In genomic region chr10:100433253-100434240, GRCh38 we compare ENCODE assay signal across 8 cellular contexts. TPM values are rescaled to one million over a fixed set of nuclear protein-coding genes. Genes with fewer than 3 reads are reported as not detected.
DNase-seq lines count a peak whose midpoint lies in the region; ATAC-seq and TF ChIP-seq lines count a peak whose summit lies in the region.

No MANE protein-coding gene starts in this region.

- H3K27ac Mint-ChIP-seq in activated naive CD4-positive, alpha-beta T cell treated with anti-CD3 and anti-CD28 coated beads, Interleukin-2, amount 10 ng/mL, durations not matched to agents 7 days and 5 days: no peak overlapping the region
- peak overlapping the region; percentile 71 for H3K27ac Mint-ChIP-seq in glutamatergic neuron (ENCODE audit: unreplicated experiment)

- TF ChIP-seq CTCF in glutamatergic neuron (IDR thresholded peaks at IDR 0.05; ENCODE audit: partially characterized antibody, unreplicated experiment): peak; percentile 97

- DNase-seq in EH (ENCODE audit: low read depth) (peak; percentile 89), HEK293T (ENCODE audit: extremely low spot score) (peak; percentile 90), NCI-H1417 (lab: John Stamatoyannopoulos, UW) (peak; percentile 76 to 95 (median 92)), glutamatergic neuron (peak; percentile 95), pons (ENCODE audit: low spot score) (peak; percentile 97), ureter (ENCODE audit: low spot score) (peak; percentile 96)
- DNase-seq in activated naive CD4-positive, alpha-beta T cell treated with anti-CD3 and anti-CD28 coated beads, Interleukin-2, amount 10 ng/mL, durations not matched to agents 7 days and 5 days: peak; percentile 98

- H3K36me3 Mint-ChIP-seq in activated naive CD4-positive, alpha-beta T cell treated with anti-CD3 and anti-CD28 coated beads, Interleukin-2, amount 10 ng/mL, durations not matched to agents 7 days and 5 days: no peaks in the 10 kb centered on the region
- no peaks in the 10 kb centered on the region for H3K36me3 Mint-ChIP-seq in glutamatergic neuron (ENCODE audit: unreplicated experiment)

- H3K9me3 Mint-ChIP-seq in activated naive CD4-positive, alpha-beta T cell treated with anti-CD3 and anti-CD28 coated beads, Interleukin-2, amount 10 ng/mL, durations not matched to agents 7 days and 5 days: no peaks in the 10 kb centered on the region
- H3K9me3 Mint-ChIP-seq in glutamatergic neuron (ENCODE audit: unreplicated experiment): peaks cover 1% of the 10 kb centered on the region

- H3K27me3 Mint-ChIP-seq in activated naive CD4-positive, alpha-beta T cell treated with anti-CD3 and anti-CD28 coated beads, Interleukin-2, amount 10 ng/mL, durations not matched to agents 7 days and 5 days: no peaks in the 10 kb centered on the region
- H3K27me3 Mint-ChIP-seq in glutamatergic neuron (ENCODE audit: unreplicated experiment): no peaks in the 10 kb centered on the region

- peaks cover 9% of the 10 kb centered on the region for H3K4me1 Mint-ChIP-seq in activated naive CD4-positive, alpha-beta T cell treated with anti-CD3 and anti-CD28 coated beads, Interleukin-2, amount 10 ng/mL, durations not matched to agents 7 days and 5 days
- no peaks in the 10 kb centered on the region for H3K4me1 Mint-ChIP-seq in glutamatergic neuron (ENCODE audit: low read depth, unreplicated experiment)

- POLR2A ChIA-PET in HEK293T (lab: Yijun Ruan, JAX): no interaction called here

- peak; percentile 97 for ATAC-seq in SK-N-SH treated with all-trans-retinoic acid at 6 μM for 48 hours

- CTCF ChIA-PET in HEK293T (lab: Yijun Ruan, JAX): interaction anchor here (0.6 to 3.3 kb wide), 16 partner anchors 21 to 445 kb away, joined by 3 to 20 read pairs (median 4); partner anchors contain the start of genes PKD2L1 and SCD
- CTCF ChIA-PET in activated naive CD4-positive, alpha-beta T cell treated with anti-CD3 and anti-CD28 coated beads, Interleukin-2, amount 10 ng/mL, durations not matched to agents 7 days and 5 days (lab: Charles Lee): interaction anchor here (0.6 to 7.5 kb wide), 36 partner anchors 9 to 448 kb away, joined by 3 to 218 read pairs (median 5); partner anchors contain the start of genes PKD2L1, SCD and SEC31B

- no peak overlapping the region for H3K4me3 Mint-ChIP-seq in activated naive CD4-positive, alpha-beta T cell treated with anti-CD3 and anti-CD28 coated beads, Interleukin-2, amount 10 ng/mL, durations not matched to agents 7 days and 5 days
- H3K4me3 Mint-ChIP-seq in glutamatergic neuron (ENCODE audit: unreplicated experiment): no peak overlapping the region

TF ChIP-seq in HEK293T, 16 proteins besides CTCF, POLR2A, EP300 and RAD21:
- TF ChIP-seq PKNOX1 (IDR thresholded peaks at IDR 0.05) (no peak; the same call in 1 of the 2 replicates), SUZ12 (IDR thresholded peaks at IDR 0.05) (no peak)

TF ChIP-seq in SK-N-SH treated with all-trans-retinoic acid at 6 μM for 48 hours, 23 proteins besides CTCF, POLR2A, EP300 and RAD21:
- TF ChIP-seq RARB (CRISPR knock-in tag; IDR thresholded peaks at IDR 0.05) (no peak), SNAI2 (CRISPR knock-in tag; IDR thresholded peaks at IDR 0.05) (no peak), ZNF70 (CRISPR knock-in tag; IDR thresholded peaks at IDR 0.05) (no peak), OSR1 (CRISPR knock-in tag; IDR thresholded peaks at IDR 0.05) (no peak), ISL1 (CRISPR knock-in tag; IDR thresholded peaks at IDR 0.05) (no peak)

RNA-seq across cellular contexts. Expression of gene WNT8B, which starts 29.3 kb away (rescaled TPM):
- total RNA-seq in glutamatergic neuron (ENCODE audit: unreplicated experiment) (not detected), ureter (0.99 TPM)

Comparison
In these comparisons a context has a peak if more than half of its experiments do, and no peak if none do; other contexts are left out.
1. Peak in every context shown above with its lines: DNase-seq and ATAC-seq.